Comparison of ENCODE assay signal across 27 cellular contexts in genomic region chr21:34242973-34243372, GRCh38.
"Had no signal": no experiment of that assay in that cellular context is flagged by ENCODE, and none has a peak within 500 bp of the region (broad histone marks: within the 10 kb centered on the region; RNA-seq: fewer than 3 reads in every experiment).

No MANE protein-coding gene starts in this region.

- DNase-seq: activated CD4-positive, alpha-beta T cell treated with anti-CD3 and anti-CD28 coated beads for 1 hour; activated CD4-positive, alpha-beta T cell treated with anti-CD3 and anti-CD28 coated beads, Interleukin-2, amount 50 U/mL, for 4 hours; activated effector memory CD4-positive, alpha-beta T cell treated with Interleukin-2 at 50 U/mL for 16 hours; activated naive CD8-positive, alpha-beta T cell treated with anti-CD3 and anti-CD28 coated beads for 36 hours; amygdala; aorta; cortex of kidney; effector CD4-positive, alpha-beta T cell; effector memory CD8-positive, alpha-beta T cell; gastrocnemius medialis; glutamatergic neuron; T-helper 17 cell; T1000 had no signal

- H3K4me3 ChIP-seq: adrenal gland, body of pancreas, esophagus muscularis mucosa, gastrocnemius medialis, heart left ventricle had no signal

- H3K36me3 Mint-ChIP-seq: activated naive CD8-positive, alpha-beta T cell treated with anti-CD3 and anti-CD28 coated beads for 36 hours had no signal

- H3K4me3 Mint-ChIP-seq: activated CD4-positive, alpha-beta memory T cell treated with anti-CD3 and anti-CD28 coated beads, Interleukin-2, amount 10 ng/mL, durations not matched to agents 7 days and 5 days; activated CD4-positive, alpha-beta T cell treated with anti-CD3 and anti-CD28 coated beads, Interleukin-2, amount 10 ng/mL, durations not matched to agents 7 days and 5 days; activated naive CD4-positive, alpha-beta T cell treated with anti-CD3 and anti-CD28 coated beads for 36 hours; activated naive CD4-positive, alpha-beta T cell treated with anti-CD3 and anti-CD28 coated beads, Interleukin-2, amount 50 U/mL, for 24 hours; activated naive CD8-positive, alpha-beta T cell treated with anti-CD3 and anti-CD28 coated beads for 36 hours; activated naive CD8-positive, alpha-beta T cell treated with anti-CD3 and anti-CD28 coated beads, Interleukin-2, amount 50 U/mL, for 24 hours; activated T-cell treated with anti-CD3 and anti-CD28 coated beads, Interleukin-2, amount 50 U/mL, for 4 hours; activated T-helper 17 cell treated with anti-CD3 and anti-CD28 coated beads, Interleukin-2, amount 50 U/mL, for 72 hours; effector memory CD8-positive, alpha-beta T cell; T-helper 17 cell; T-helper 2 cell treated with Interferon-gamma antibody and Interleukin-4, amounts not matched to agents 5 μg/mL and 100 μg/mL, for 36 hours had no signal

- H3K4me1 Mint-ChIP-seq: activated CD4-positive, alpha-beta memory T cell treated with anti-CD3 and anti-CD28 coated beads, Interleukin-2, amount 10 ng/mL, durations not matched to agents 7 days and 5 days; activated CD4-positive, alpha-beta T cell treated with anti-CD3 and anti-CD28 coated beads, Interleukin-2, amount 10 ng/mL, durations not matched to agents 7 days and 5 days; activated naive CD4-positive, alpha-beta T cell treated with anti-CD3 and anti-CD28 coated beads, Interleukin-2, amount 50 U/mL, for 24 hours; activated naive CD8-positive, alpha-beta T cell treated with anti-CD3 and anti-CD28 coated beads for 36 hours; activated naive CD8-positive, alpha-beta T cell treated with anti-CD3 and anti-CD28 coated beads, Interleukin-2, amount 50 U/mL, for 24 hours; activated T-helper 17 cell treated with anti-CD3 and anti-CD28 coated beads, Interleukin-2, amount 50 U/mL, for 72 hours had no signal

- H3K4me1 ChIP-seq: adrenal gland, body of pancreas, esophagus muscularis mucosa, foreskin keratinocyte, gastrocnemius medialis, heart left ventricle had no signal

- H3K9me3 ChIP-seq: adrenal gland, gastrocnemius medialis had no signal

- H3K27me3 ChIP-seq: adrenal gland, body of pancreas, esophagus muscularis mucosa, gastrocnemius medialis, heart left ventricle had no signal

- ATAC-seq: activated naive CD8-positive, alpha-beta T cell treated with anti-CD3 and anti-CD28 coated beads, Interleukin-2, amount 50 U/mL, for 24 hours; body of pancreas; effector memory CD8-positive, alpha-beta T cell; foreskin keratinocyte; heart left ventricle; T-helper 17 cell had no signal

- H3K36me3 ChIP-seq: adrenal gland, esophagus muscularis mucosa, gastrocnemius medialis, heart left ventricle had no signal

- H3K27ac ChIP-seq: adrenal gland, body of pancreas, esophagus muscularis mucosa, foreskin keratinocyte, gastrocnemius medialis, heart left ventricle had no signal

- H3K9me3 Mint-ChIP-seq: activated naive CD4-positive, alpha-beta T cell treated with anti-CD3 and anti-CD28 coated beads, Interleukin-2, amount 50 U/mL, for 24 hours; activated T-helper 17 cell treated with anti-CD3 and anti-CD28 coated beads, Interleukin-2, amount 50 U/mL, for 72 hours; effector memory CD8-positive, alpha-beta T cell had no signal

- FAIRE-seq: colon had no signal

- H3K27ac Mint-ChIP-seq: activated CD4-positive, alpha-beta memory T cell treated with anti-CD3 and anti-CD28 coated beads, Interleukin-2, amount 10 ng/mL, durations not matched to agents 7 days and 5 days; activated CD4-positive, alpha-beta T cell treated with anti-CD3 and anti-CD28 coated beads, Interleukin-2, amount 10 ng/mL, durations not matched to agents 7 days and 5 days; activated naive CD4-positive, alpha-beta T cell treated with anti-CD3 and anti-CD28 coated beads for 36 hours; activated naive CD4-positive, alpha-beta T cell treated with anti-CD3 and anti-CD28 coated beads, Interleukin-2, amount 50 U/mL, for 24 hours; activated naive CD8-positive, alpha-beta T cell treated with anti-CD3 and anti-CD28 coated beads for 36 hours; activated naive CD8-positive, alpha-beta T cell treated with anti-CD3 and anti-CD28 coated beads, Interleukin-2, amount 50 U/mL, for 24 hours; effector memory CD8-positive, alpha-beta T cell; T-helper 17 cell; T-helper 2 cell treated with Interferon-gamma antibody and Interleukin-4, amounts not matched to agents 5 μg/mL and 100 μg/mL, for 36 hours had no signal

- H3K27me3 Mint-ChIP-seq: activated CD4-positive, alpha-beta memory T cell treated with anti-CD3 and anti-CD28 coated beads, Interleukin-2, amount 10 ng/mL, durations not matched to agents 7 days and 5 days; activated naive CD4-positive, alpha-beta T cell treated with anti-CD3 and anti-CD28 coated beads, Interleukin-2, amount 50 U/mL, for 24 hours; activated naive CD8-positive, alpha-beta T cell treated with anti-CD3 and anti-CD28 coated beads for 36 hours; activated naive CD8-positive, alpha-beta T cell treated with anti-CD3 and anti-CD28 coated beads, Interleukin-2, amount 50 U/mL, for 24 hours; effector memory CD8-positive, alpha-beta T cell; T-helper 17 cell had no signal
